Comparison of ENCODE assay signal across 19 cellular contexts in genomic region chr5:50439221-50439620, GRCh38. TPM values are rescaled to one million over a fixed set of nuclear protein-coding genes. Genes with fewer than 3 reads are reported as not detected.
DNase-seq lines count a peak whose midpoint lies in the region; ATAC-seq and TF ChIP-seq lines count a peak whose summit lies in the region.
"Had no signal": no experiment of that assay in that cellular context is flagged by ENCODE, and none has a peak within 500 bp of the region (broad histone marks: within the 10 kb centered on the region; RNA-seq: fewer than 3 reads in every experiment).

No MANE protein-coding gene starts in this region.

- H3K4me3 Mint-ChIP-seq in activated CD4-positive, alpha-beta T cell treated with anti-CD3 and anti-CD28 coated beads for 36 hours: peak overlapping the region; percentile 90
- H3K4me3 Mint-ChIP-seq in activated T-helper 17 cell treated with anti-CD3 and anti-CD28 coated beads, Interleukin-2, amount 50 U/mL, for 72 hours: peak overlapping the region; percentile 85
- peak overlapping the region; percentile 86 for H3K4me3 Mint-ChIP-seq in natural killer cell treated with Interleukin-12 subunit alpha and Interleukin-12 subunit beta and Interleukin-15 and Interleukin-18, amount 100 ng/mL, for 72 hours
- H3K4me3 Mint-ChIP-seq in progenitor cell of endocrine pancreas (ENCODE audit: low read depth): no peak overlapping the region

- peak overlapping the region; percentile 66; the same call in 1 of the 2 replicates for H3K4me2 ChIP-seq in MM.1S (ENCODE audit: low read depth, low read length)

- H3K9me3 Mint-ChIP-seq in activated CD4-positive, alpha-beta T cell treated with anti-CD3 and anti-CD28 coated beads for 36 hours (ENCODE audit: low read depth): no peaks in the 10 kb centered on the region
- no peaks in the 10 kb centered on the region for H3K9me3 Mint-ChIP-seq in activated T-helper 17 cell treated with anti-CD3 and anti-CD28 coated beads, Interleukin-2, amount 50 U/mL, for 72 hours
- no peaks in the 10 kb centered on the region for H3K9me3 Mint-ChIP-seq in natural killer cell treated with Interleukin-12 subunit alpha and Interleukin-12 subunit beta and Interleukin-15 and Interleukin-18, amount 100 ng/mL, for 72 hours
- no peaks in the 10 kb centered on the region for H3K9me3 Mint-ChIP-seq in progenitor cell of endocrine pancreas (ENCODE audit: low read depth)
- H3K9me3 Mint-ChIP-seq: neural crest cell had no signal

- H4K20me1 ChIP-seq in MM.1S (ENCODE audit: insufficient read depth, low read length): no peaks in the 10 kb centered on the region

- H3K36me3 ChIP-seq in MM.1S (replicated peaks; ENCODE audit: insufficient read depth, low read length) (no peaks in the 10 kb centered on the region), gastrocnemius medialis (no peaks in the 10 kb centered on the region)
- H3K36me3 ChIP-seq: right atrium auricular region had no signal

- H2AFZ ChIP-seq in MM.1S (ENCODE audit: low read length): no peak overlapping the region

- no peak for TF ChIP-seq POLR2A in gastrocnemius medialis (IDR thresholded peaks at IDR 0.05)

- no peak for ATAC-seq in activated CD4-positive, alpha-beta T cell treated with anti-CD3 and anti-CD28 coated beads for 36 hours
- no peak for ATAC-seq in activated T-helper 17 cell treated with anti-CD3 and anti-CD28 coated beads, Interleukin-2, amount 50 U/mL, for 72 hours (replicated peaks)
- no peak for ATAC-seq in natural killer cell treated with Interleukin-12 subunit alpha and Interleukin-12 subunit beta and Interleukin-15 and Interleukin-18, amount 100 ng/mL, for 72 hours
- ATAC-seq in gastrocnemius medialis: no peak
- ATAC-seq: Panc1 had no signal

- intact Hi-C loops in activated CD4-positive, alpha-beta T cell treated with anti-CD3 and anti-CD28 coated beads for 36 hours (cut with DNase I, micrococcal nuclease): no loop called here
- intact Hi-C loops in gastrocnemius medialis (cut with DNase I; ENCODE audit: low total_unique reads): no loop called here

- CTCF ChIA-PET in activated CD4-positive, alpha-beta T cell treated with anti-CD3 and anti-CD28 coated beads for 36 hours (lab: Charles Lee): interaction anchor here (0.6 to 1.1 kb wide), 2 partner anchors 10 to 267 kb away, joined by 3 to 4 read pairs; no protein-coding TSS in a partner anchor

- DNase-seq in activated CD4-positive, alpha-beta T cell treated with anti-CD3 and anti-CD28 coated beads for 36 hours: no peak
- no peak for DNase-seq in activated CD4-positive, alpha-beta T cell treated with anti-CD3 and anti-CD28 coated beads for 48 hours
- DNase-seq in MM.1S: no peak
- no peak for DNase-seq in natural killer cell treated with Interleukin-12 subunit alpha and Interleukin-12 subunit beta and Interleukin-15 and Interleukin-18, amount 100 ng/mL, for 72 hours (ENCODE audit: low spot score)
- no peak for DNase-seq in gastrocnemius medialis
- no peak for DNase-seq in NOMO-1 treated with dmso at 0.1 percent for 144 hours (lab: John Stamatoyannopoulos, UW; ENCODE audit: unreplicated experiment)
- DNase-seq in progenitor cell of endocrine pancreas (ENCODE audit: low spot score, unreplicated experiment): no peak
- DNase-seq: 8988T, aorta, erythroblast, KG1, NCI-H1694 treated with DMSO at 0.1 percent for 48 hours, NCI-H446, SK-N-SH had no signal

- H3K4me1 ChIP-seq in MM.1S (ENCODE audit: low read length) (peaks cover 13% of the 10 kb centered on the region), gastrocnemius medialis (peaks cover 0 to 6% of the 10 kb centered on the region in 2 donors)

- TF ChIP-seq CTCF in MM.1S (IDR thresholded peaks at IDR 0.05; ENCODE audit: low read length) (no peak), gastrocnemius medialis (IDR thresholded peaks at IDR 0.05 in 4 of 5, conservative IDR thresholded peaks at IDR 0.05 in 1 of 5) (no peak), progenitor cell of endocrine pancreas (IDR thresholded peaks at IDR 0.05; ENCODE audit: unreplicated experiment) (no peak)

- H3K27me3 ChIP-seq in MM.1S (replicated peaks; ENCODE audit: insufficient read depth, low read length): no peaks in the 10 kb centered on the region
- peaks cover 0 to 8% (median 8%) of the 10 kb centered on the region in 3 donors for H3K27me3 ChIP-seq in gastrocnemius medialis
- H3K27me3 ChIP-seq: right atrium auricular region had no signal

- no peak overlapping the region for H3K4me3 ChIP-seq in MM.1S (ENCODE audit: low read length)
- H3K4me3 ChIP-seq in gastrocnemius medialis: no peak overlapping the region

- H3K9ac ChIP-seq in MM.1S (ENCODE audit: low read length): no peak overlapping the region
- H3K9ac ChIP-seq: SK-N-SH had no signal

- in situ Hi-C loops in gastrocnemius medialis (cut with MboI; ENCODE audit: low sequenced_read_pairs in 4 of 4): no loop called here

- H3K36me3 Mint-ChIP-seq in activated CD4-positive, alpha-beta T cell treated with anti-CD3 and anti-CD28 coated beads for 36 hours (ENCODE audit: low read depth): peaks cover 12% of the 10 kb centered on the region
- H3K36me3 Mint-ChIP-seq in activated T-helper 17 cell treated with anti-CD3 and anti-CD28 coated beads, Interleukin-2, amount 50 U/mL, for 72 hours (ENCODE audit: low read depth): peaks cover 42% of the 10 kb centered on the region
- H3K36me3 Mint-ChIP-seq in natural killer cell treated with Interleukin-12 subunit alpha and Interleukin-12 subunit beta and Interleukin-15 and Interleukin-18, amount 100 ng/mL, for 72 hours: no peaks in the 10 kb centered on the region
- H3K36me3 Mint-ChIP-seq in progenitor cell of endocrine pancreas (ENCODE audit: insufficient read depth): no peaks in the 10 kb centered on the region

- peaks cover 43% of the 10 kb centered on the region for H3K79me2 ChIP-seq in MM.1S (ENCODE audit: low read length)

- POLR2A ChIA-PET in activated CD4-positive, alpha-beta T cell treated with anti-CD3 and anti-CD28 coated beads for 36 hours (lab: Charles Lee): interaction anchor here (0.6 kb wide), 1 partner anchor 98 kb away, joined by 5 read pairs; no protein-coding TSS in a partner anchor

- H3K9me2 ChIP-seq in MM.1S (replicated peaks; ENCODE audit: insufficient read depth, low read length): no peaks in the 10 kb centered on the region
- H3K9me2 ChIP-seq: SK-N-SH had no signal

- no peak overlapping the region for H3K27ac ChIP-seq in MM.1S (ENCODE audit: low read length)
- no peak overlapping the region for H3K27ac ChIP-seq in gastrocnemius medialis
- H3K27ac ChIP-seq: C4-2B, right atrium auricular region had no signal

- H3K9me3 ChIP-seq in MM.1S (replicated peaks; ENCODE audit: insufficient read depth, low read length) (no peaks in the 10 kb centered on the region), gastrocnemius medialis (no peaks in the 10 kb centered on the region)
- H3K9me3 ChIP-seq: right atrium auricular region, SK-N-SH had no signal

- H3K27me3 Mint-ChIP-seq in activated CD4-positive, alpha-beta T cell treated with anti-CD3 and anti-CD28 coated beads for 36 hours: no peaks in the 10 kb centered on the region
- no peaks in the 10 kb centered on the region for H3K27me3 Mint-ChIP-seq in activated T-helper 17 cell treated with anti-CD3 and anti-CD28 coated beads, Interleukin-2, amount 50 U/mL, for 72 hours
- H3K27me3 Mint-ChIP-seq in natural killer cell treated with Interleukin-12 subunit alpha and Interleukin-12 subunit beta and Interleukin-15 and Interleukin-18, amount 100 ng/mL, for 72 hours: no peaks in the 10 kb centered on the region
- H3K27me3 Mint-ChIP-seq in progenitor cell of endocrine pancreas: no peaks in the 10 kb centered on the region

- peaks cover 72% of the 10 kb centered on the region for H3K4me1 Mint-ChIP-seq in activated CD4-positive, alpha-beta T cell treated with anti-CD3 and anti-CD28 coated beads for 36 hours
- H3K4me1 Mint-ChIP-seq in activated T-helper 17 cell treated with anti-CD3 and anti-CD28 coated beads, Interleukin-2, amount 50 U/mL, for 72 hours: peaks cover 15% of the 10 kb centered on the region
- H3K4me1 Mint-ChIP-seq in natural killer cell treated with Interleukin-12 subunit alpha and Interleukin-12 subunit beta and Interleukin-15 and Interleukin-18, amount 100 ng/mL, for 72 hours (ENCODE audit: low read depth in 2 of 2): peaks cover 42 to 54% of the 10 kb centered on the region in 2 donors
- H3K4me1 Mint-ChIP-seq in progenitor cell of endocrine pancreas (ENCODE audit: low read depth): peaks cover 9% of the 10 kb centered on the region

- H3K27ac Mint-ChIP-seq in activated CD4-positive, alpha-beta T cell treated with anti-CD3 and anti-CD28 coated beads for 36 hours: no peak overlapping the region
- H3K27ac Mint-ChIP-seq in activated T-helper 17 cell treated with anti-CD3 and anti-CD28 coated beads, Interleukin-2, amount 50 U/mL, for 72 hours: peak overlapping the region; percentile 96
- H3K27ac Mint-ChIP-seq in natural killer cell treated with Interleukin-12 subunit alpha and Interleukin-12 subunit beta and Interleukin-15 and Interleukin-18, amount 100 ng/mL, for 72 hours: peak overlapping the region in 1 of 2 donors; percentile 92
- no peak overlapping the region for H3K27ac Mint-ChIP-seq in progenitor cell of endocrine pancreas

- peaks cover 20% of the 10 kb centered on the region for H3F3A ChIP-seq in MM.1S (ENCODE audit: insufficient read depth, low read length)

RNA-seq across cellular contexts. Expression of gene EMB, which starts 1.9 kb away (rescaled TPM):
- total RNA-seq in activated CD4-positive, alpha-beta T cell treated with anti-CD3 and anti-CD28 coated beads for 36 hours: 10 to 100 TPM; 37.4 to 53.0 TPM
- total RNA-seq in activated T-helper 17 cell treated with anti-CD3 and anti-CD28 coated beads, Interleukin-2, amount 50 U/mL, for 72 hours: 100 to 1,000 TPM in 1 of 2 donors, 10 to 100 TPM in 1; 93.9 to 102 TPM
- total RNA-seq in natural killer cell treated with Interleukin-12 subunit alpha and Interleukin-12 subunit beta and Interleukin-15 and Interleukin-18, amount 100 ng/mL, for 72 hours: 100 to 1,000 TPM in 1 of 2 donors, 10 to 100 TPM in 1; 70.5 to 103 TPM
- 1 to 10 TPM; 1.9 to 5.3 (median 2.4) TPM for total RNA-seq in gastrocnemius medialis
- 29.5 and 31.1 TPM in 2 replicates for total RNA-seq in progenitor cell of endocrine pancreas
